19 cellular contexts compared by ENCODE assay signal in the genomic region with DNA sequence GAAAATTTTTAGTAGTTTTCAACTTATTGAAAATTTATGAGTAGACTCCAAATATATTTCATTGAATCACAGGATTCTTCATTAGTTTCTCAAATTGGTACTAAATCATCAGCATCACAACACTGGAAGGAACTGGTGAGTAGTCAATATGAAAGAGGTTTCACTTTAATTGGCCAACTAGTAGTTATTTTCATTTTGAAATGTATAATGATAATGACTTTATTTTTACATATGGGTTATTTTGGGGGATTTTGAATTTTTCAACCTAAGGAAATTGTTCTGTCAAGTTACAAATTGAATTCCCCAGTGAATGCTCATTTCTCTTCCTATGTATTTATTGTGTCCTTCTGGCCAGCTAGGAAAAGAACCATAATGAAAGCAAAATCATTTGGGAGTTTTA.
DNase-seq lines count a peak whose midpoint lies in the region; ATAC-seq and TF ChIP-seq lines count a peak whose summit lies in the region.
"Had no signal": no experiment of that assay in that cellular context is flagged by ENCODE, and none has a peak within 500 bp of the region (broad histone marks: within the 10 kb centered on the region; RNA-seq: fewer than 3 reads in every experiment).

No MANE protein-coding gene starts in this region.

- intact Hi-C loops in natural killer cell (cut with micrococcal nuclease) = loop anchor here (5.0 kb wide), 1 partner anchor 175 kb away; a partner anchor contains a TSS
- intact Hi-C loops in activated B cell treated with CpG ODN at 0.5 μM for 24 hours (cut with micrococcal nuclease) = loop anchor here (1.0 to 10.0 kb wide), 8 partner anchors 16 to 222 kb away; no protein-coding TSS in a partner anchor
- intact Hi-C loops in activated CD4-positive, alpha-beta memory T cell treated with anti-CD3 and anti-CD28 coated beads for 36 hours (cut with micrococcal nuclease) = loop anchor here (1.0 to 5.0 kb wide), 7 partner anchors 24 to 400 kb away; no protein-coding TSS in a partner anchor

- H3K27me3 Mint-ChIP-seq in natural killer cell treated with Interleukin-12 subunit alpha and Interleukin-12 subunit beta and Interleukin-15 and Interleukin-18, amount 100 ng/mL, for 72 hours = no peaks in the 10 kb centered on the region
- peaks cover 0 to 6% of the 10 kb centered on the region in 2 donors for H3K27me3 Mint-ChIP-seq in natural killer cell (ENCODE audit: low read depth in 2 of 2)
- no peaks in the 10 kb centered on the region for H3K27me3 Mint-ChIP-seq in activated B cell treated with CpG ODN at 0.5 μM for 24 hours
- H3K27me3 Mint-ChIP-seq in nephron (ENCODE audit: low read depth) = no peaks in the 10 kb centered on the region
- no peaks in the 10 kb centered on the region for H3K27me3 Mint-ChIP-seq in activated CD4-positive, alpha-beta memory T cell treated with anti-CD3 and anti-CD28 coated beads for 36 hours

- DNase-seq in natural killer cell treated with Interleukin-12 subunit alpha and Interleukin-12 subunit beta and Interleukin-15 and Interleukin-18, amount 100 ng/mL, for 72 hours (ENCODE audit: low spot score) = no peak
- DNase-seq in natural killer cell (no peak), activated B cell treated with CpG ODN at 0.5 μM for 24 hours (no peak), SKM-1 (lab: John Stamatoyannopoulos, UW; ENCODE audit: unreplicated experiment) (no peak), NOMO-1 treated with DMSO at 0.1 percent for 48 hours (lab: John Stamatoyannopoulos, UW; ENCODE audit: unreplicated experiment) (no peak), superior temporal gyrus (ENCODE audit: extremely low spot score) (no peak)
- no peak for DNase-seq in activated CD4-positive, alpha-beta memory T cell treated with anti-CD3 and anti-CD28 coated beads for 36 hours
- DNase-seq: 8988T, DMS79, GOT3, HFFc6, MG63, NCI-H1092 treated with DMSO at 0.1 percent for 48 hours, NCI-H1694 treated with DMSO at 0.1 percent for 48 hours, NCI-H748 treated with DMSO at 0.1 percent for 48 hours, SHP77 treated with DMSO at 0.1 percent for 48 hours had no signal

- POLR2A ChIA-PET in activated B cell treated with CpG ODN at 0.5 μM for 24 hours (lab: Charles Lee) = interaction anchor here (1.0 to 5.1 kb wide), 8 partner anchors 19 to 174 kb away, joined by 5 to 67 read pairs (median 13); a partner anchor contains a TSS
- POLR2A ChIA-PET in activated CD4-positive, alpha-beta memory T cell treated with anti-CD3 and anti-CD28 coated beads for 36 hours (lab: Charles Lee) = no interaction called here

- peak overlapping the region; percentile 90 to 98 for H3K27ac Mint-ChIP-seq in natural killer cell treated with Interleukin-12 subunit alpha and Interleukin-12 subunit beta and Interleukin-15 and Interleukin-18, amount 100 ng/mL, for 72 hours
- no peak overlapping the region for H3K27ac Mint-ChIP-seq in natural killer cell
- peak overlapping the region; percentile 97 for H3K27ac Mint-ChIP-seq in activated B cell treated with CpG ODN at 0.5 μM for 24 hours
- H3K27ac Mint-ChIP-seq in nephron = peak overlapping the region in 2 of 3 experiments; percentile 17 to 94
- H3K27ac Mint-ChIP-seq in activated CD4-positive, alpha-beta memory T cell treated with anti-CD3 and anti-CD28 coated beads for 36 hours = no peak overlapping the region
- H3K27ac Mint-ChIP-seq: HFFc6 had no signal

- CTCF ChIA-PET in activated B cell treated with CpG ODN at 0.5 μM for 24 hours (lab: Charles Lee) = interaction anchor here (1.4 to 1.5 kb wide), 3 partner anchors 19 to 174 kb away, joined by 3 to 5 read pairs (median 4); a partner anchor contains a TSS
- CTCF ChIA-PET in activated CD4-positive, alpha-beta memory T cell treated with anti-CD3 and anti-CD28 coated beads for 36 hours (lab: Charles Lee) = interaction anchor here (1.1 kb wide), 1 partner anchor 36 kb away, joined by 3 read pairs; no protein-coding TSS in a partner anchor

- TF ChIP-seq CTCF in natural killer cell (IDR thresholded peaks at IDR 0.05) (no peak), activated B cell treated with CpG ODN at 0.5 μM for 24 hours (IDR thresholded peaks at IDR 0.05) (no peak), nephron (IDR thresholded peaks at IDR 0.05; ENCODE audit: unreplicated experiment in 3 of 3) (no peak)

- H3K36me3 Mint-ChIP-seq in natural killer cell treated with Interleukin-12 subunit alpha and Interleukin-12 subunit beta and Interleukin-15 and Interleukin-18, amount 100 ng/mL, for 72 hours = no peaks in the 10 kb centered on the region
- no peaks in the 10 kb centered on the region for H3K36me3 Mint-ChIP-seq in natural killer cell
- H3K36me3 Mint-ChIP-seq in activated B cell treated with CpG ODN at 0.5 μM for 24 hours (ENCODE audit: low read depth) = no peaks in the 10 kb centered on the region
- H3K36me3 Mint-ChIP-seq in nephron (ENCODE audit: low read depth) = no peaks in the 10 kb centered on the region
- no peaks in the 10 kb centered on the region for H3K36me3 Mint-ChIP-seq in activated CD4-positive, alpha-beta memory T cell treated with anti-CD3 and anti-CD28 coated beads for 36 hours
- H3K36me3 Mint-ChIP-seq: CD14-positive monocyte had no signal

- peak in 1 of 2 donors; percentile 73 for ATAC-seq in natural killer cell treated with Interleukin-12 subunit alpha and Interleukin-12 subunit beta and Interleukin-15 and Interleukin-18, amount 100 ng/mL, for 72 hours
- ATAC-seq in natural killer cell (no peak), activated B cell treated with CpG ODN at 0.5 μM for 24 hours (ENCODE audit: low read depth) (no peak)
- ATAC-seq: HepG2 had no signal

- no peaks in the 10 kb centered on the region for H3K9me3 Mint-ChIP-seq in natural killer cell treated with Interleukin-12 subunit alpha and Interleukin-12 subunit beta and Interleukin-15 and Interleukin-18, amount 100 ng/mL, for 72 hours
- H3K9me3 Mint-ChIP-seq in natural killer cell = no peaks in the 10 kb centered on the region
- no peaks in the 10 kb centered on the region for H3K9me3 Mint-ChIP-seq in activated B cell treated with CpG ODN at 0.5 μM for 24 hours
- no peaks in the 10 kb centered on the region for H3K9me3 Mint-ChIP-seq in nephron
- no peaks in the 10 kb centered on the region for H3K9me3 Mint-ChIP-seq in activated CD4-positive, alpha-beta memory T cell treated with anti-CD3 and anti-CD28 coated beads for 36 hours
- H3K9me3 Mint-ChIP-seq: HFFc6 had no signal

- H3K4me1 Mint-ChIP-seq in natural killer cell treated with Interleukin-12 subunit alpha and Interleukin-12 subunit beta and Interleukin-15 and Interleukin-18, amount 100 ng/mL, for 72 hours (ENCODE audit: low read depth in 2 of 2) = peaks cover 35 to 36% of the 10 kb centered on the region in 2 donors
- H3K4me1 Mint-ChIP-seq in natural killer cell = peaks cover 32 to 45% of the 10 kb centered on the region in 2 donors
- H3K4me1 Mint-ChIP-seq in activated B cell treated with CpG ODN at 0.5 μM for 24 hours = peaks cover 62% of the 10 kb centered on the region
- peaks cover 63% of the 10 kb centered on the region for H3K4me1 Mint-ChIP-seq in nephron
- H3K4me1 Mint-ChIP-seq in activated CD4-positive, alpha-beta memory T cell treated with anti-CD3 and anti-CD28 coated beads for 36 hours (ENCODE audit: low read depth) = peaks cover 40% of the 10 kb centered on the region

- peak overlapping the region; percentile 86 for H3K4me3 Mint-ChIP-seq in natural killer cell treated with Interleukin-12 subunit alpha and Interleukin-12 subunit beta and Interleukin-15 and Interleukin-18, amount 100 ng/mL, for 72 hours
- H3K4me3 Mint-ChIP-seq in natural killer cell (no peak overlapping the region), activated B cell treated with CpG ODN at 0.5 μM for 24 hours (peak overlapping the region; percentile 11), nephron (no peak overlapping the region)
- no peak overlapping the region for H3K4me3 Mint-ChIP-seq in activated CD4-positive, alpha-beta memory T cell treated with anti-CD3 and anti-CD28 coated beads for 36 hours
- H3K4me3 Mint-ChIP-seq: CD14-positive monocyte, HFFc6 had no signal

Comparison
In these comparisons a context has a peak if more than half of its experiments do, and no peak if none do; other contexts are left out.
1. H3K27ac Mint-ChIP-seq: peak in natural killer cell treated with Interleukin-12 subunit alpha and Interleukin-12 subunit beta and Interleukin-15 and Interleukin-18, amount 100 ng/mL, for 72 hours (2 of 2), activated B cell treated with CpG ODN at 0.5 μM for 24 hours (single experiment) and nephron (2 of 3); none in natural killer cell (0 of 2) and activated CD4-positive, alpha-beta memory T cell treated with anti-CD3 and anti-CD28 coated beads for 36 hours (single experiment).
2. H3K4me3 Mint-ChIP-seq: peak in natural killer cell treated with Interleukin-12 subunit alpha and Interleukin-12 subunit beta and Interleukin-15 and Interleukin-18, amount 100 ng/mL, for 72 hours (single experiment) and activated B cell treated with CpG ODN at 0.5 μM for 24 hours (single experiment); none in natural killer cell (single experiment), nephron (0 of 3) and activated CD4-positive, alpha-beta memory T cell treated with anti-CD3 and anti-CD28 coated beads for 36 hours (single experiment).